Comparison of ENCODE assay signal across 13 cellular contexts in genomic region chr4:169239236-169239905, GRCh38.
"Had no signal": no experiment of that assay in that cellular context is flagged by ENCODE, and none has a peak within 500 bp of the region (broad histone marks: within the 10 kb centered on the region; RNA-seq: fewer than 3 reads in every experiment).

No MANE protein-coding gene starts in this region.

- H3K9me3 ChIP-seq: pancreas, uterus had no signal

- H3K36me3 ChIP-seq: brain microvascular endothelial cell, pancreas, uterus had no signal

- H3K4me1 ChIP-seq: uterus had no signal

- DNase-seq: activated CD4-positive, alpha-beta T cell treated with anti-CD3 and anti-CD28 coated beads, Interleukin-2, amount 10 ng/mL, durations not matched to agents 24 days and 14 days; activated CD4-positive, CD25-positive, alpha-beta regulatory T cell; activated CD8-positive, alpha-beta memory T cell treated with anti-CD3 and anti-CD28 coated beads, Interleukin-2, amount 50 U/mL, for 48 hours; activated gamma-delta T cell treated with Interleukin-2 at 50 U/mL for 16 hours; activated naive CD8-positive, alpha-beta T cell treated with anti-CD3 and anti-CD28 coated beads for 36 hours; activated T-cell treated with anti-CD3 and anti-CD28 coated beads, Interleukin-2, amount 50 U/mL, for 72 hours; brain microvascular endothelial cell; effector memory CD4-positive, alpha-beta T cell; left colon; pancreas; stimulated activated CD4-positive, alpha-beta T cell treated with anti-CD3 and anti-CD28 coated beads, Interleukin-1b, Interleukin-23, amount 100 ng/mL, for 48 hours; uterus had no signal

- H3K27ac ChIP-seq: brain microvascular endothelial cell, pancreas, uterus had no signal

- H3K4me3 ChIP-seq: lung, pancreas, uterus had no signal

- H3K27me3 ChIP-seq: brain microvascular endothelial cell, pancreas, uterus had no signal
